Comparison of ENCODE assay signal across 29 cellular contexts in the genomic region with DNA sequence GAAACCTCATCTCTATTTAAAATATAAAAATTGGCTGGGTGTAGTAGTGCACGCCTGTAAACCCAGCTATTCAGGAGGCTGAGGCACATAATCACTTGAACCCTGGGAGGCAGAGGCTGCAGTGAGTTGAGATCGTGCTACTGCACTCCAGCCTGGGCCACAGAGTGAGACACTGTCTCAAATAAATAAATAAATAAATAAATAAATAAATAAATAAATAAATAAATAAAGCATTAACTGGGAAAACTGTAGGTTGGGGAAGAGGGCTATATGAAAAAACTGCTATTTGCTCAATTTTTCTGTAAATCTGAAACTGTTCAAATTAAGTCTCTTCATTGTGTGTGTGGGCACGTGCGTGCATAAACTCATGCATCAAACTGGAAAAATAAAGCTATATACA.
"Had no signal": no experiment of that assay in that cellular context is flagged by ENCODE, and none has a peak within 500 bp of the region (broad histone marks: within the 10 kb centered on the region; RNA-seq: fewer than 3 reads in every experiment).

No MANE protein-coding gene starts in this region.

- H3K27ac ChIP-seq: colonic mucosa, coronary artery, epithelial cell of prostate, esophagus muscularis mucosa, esophagus squamous epithelium, foreskin keratinocyte, gastrocnemius medialis, gastroesophageal sphincter, heart left ventricle, heart right ventricle had no signal

- H3K4me3 ChIP-seq: colonic mucosa, coronary artery, dorsolateral prefrontal cortex, esophagus muscularis mucosa, esophagus squamous epithelium, gastrocnemius medialis, gastroesophageal sphincter, heart left ventricle, heart right ventricle had no signal

- H3K4me3 Mint-ChIP-seq: dendritic cell treated with granulocyte-macrophage colony-stimulating factor and Interleukin-4, amounts not matched to agents 40 ng/mL and 50 ng/mL, for 4 days; effector memory CD8-positive, alpha-beta T cell; endodermal cell had no signal

- H3K9me3 ChIP-seq: colonic mucosa, esophagus muscularis mucosa, esophagus squamous epithelium, gastrocnemius medialis, gastroesophageal sphincter had no signal

- H3K36me3 ChIP-seq: colonic mucosa had no signal

- DNase-seq: colonic mucosa; cortex of kidney; dermis blood vessel endothelial cell; dorsolateral prefrontal cortex; effector CD4-positive, alpha-beta T cell; effector CD8-positive, alpha-beta T cell; effector memory CD4-positive, alpha-beta T cell; effector memory CD8-positive, alpha-beta T cell; endodermal cell; erythroblast; esophagus squamous epithelium; foreskin fibroblast; foreskin keratinocyte; foreskin melanocyte; gastrocnemius medialis; glutamatergic neuron; head of caudate nucleus; heart left ventricle; heart right ventricle had no signal

- H3K27me3 Mint-ChIP-seq: dendritic cell treated with granulocyte-macrophage colony-stimulating factor and Interleukin-4, amounts not matched to agents 40 ng/mL and 50 ng/mL, for 4 days; effector memory CD8-positive, alpha-beta T cell had no signal

- ATAC-seq: effector memory CD8-positive, alpha-beta T cell; esophagus mucosa; foreskin keratinocyte; gastrocnemius medialis; gastroesophageal sphincter; heart left ventricle; heart right ventricle had no signal

- FAIRE-seq: colon, endometrium, endothelial cell of umbilical vein, frontal cortex had no signal

- H3K4me1 Mint-ChIP-seq: endodermal cell had no signal

- H3K4me1 ChIP-seq: colonic mucosa, esophagus muscularis mucosa, esophagus squamous epithelium, foreskin keratinocyte, gastrocnemius medialis, gastroesophageal sphincter, heart left ventricle, heart right ventricle had no signal

- H3K9me3 Mint-ChIP-seq: effector memory CD8-positive, alpha-beta T cell had no signal

- H3K27ac Mint-ChIP-seq: effector memory CD8-positive, alpha-beta T cell; endodermal cell had no signal
